8 cellular contexts compared by ENCODE assay signal in genomic region chr13:97261254-97262015, GRCh38. TPM values are rescaled to one million over a fixed set of nuclear protein-coding genes. Genes with fewer than 3 reads are reported as not detected.
DNase-seq lines count a peak whose midpoint lies in the region; ATAC-seq and TF ChIP-seq lines count a peak whose summit lies in the region.

No MANE protein-coding gene starts in this region.

- H3K9me3 ChIP-seq in HAP-1, result no peaks in the 10 kb centered on the region
- H3K9me3 ChIP-seq in SK-N-SH, result no peaks in the 10 kb centered on the region

- in situ Hi-C loops in HAP-1 (cut with MboI; ENCODE audit: low sequenced_read_pairs), result no loop called here

- H3K4me1 ChIP-seq in HAP-1, result peaks cover 25% of the 10 kb centered on the region
- H3K4me1 ChIP-seq in SK-N-SH (ENCODE audit: control insufficient read depth in 1 of 2, insufficient read depth in 2 of 2, low read depth in 1 of 2, low read length in 1 of 2), result peaks cover 36 to 47% of the 10 kb centered on the region in 2 experiments

- H3K27ac Mint-ChIP-seq in natural killer cell (peak overlapping the region; percentile 81 to 84), WTC11 (no peak overlapping the region)

- CTCF ChIA-PET in WTC11 (lab: Charles Lee) (no interaction called here), SK-N-SH (lab: Yijun Ruan, JAX) (no interaction called here)

- ATAC-seq in GM19328 (IDR thresholded peaks at IDR 0.05; ENCODE audit: unreplicated experiment) (peak; percentile 58), HG03039 (IDR thresholded peaks at IDR 0.05; ENCODE audit: unreplicated experiment) (peak; percentile 70), natural killer cell (peak; percentile 72 to 86 (median 82)), WTC11 (no peak)

- peaks cover 96% of the 10 kb centered on the region for H3K79me2 ChIP-seq in SK-N-SH (ENCODE audit: insufficient read depth)

- H2AFZ ChIP-seq in SK-N-SH (ENCODE audit: low read depth), result no peak overlapping the region

- no peak for TF ChIP-seq EP300 in SK-N-SH (IDR thresholded peaks at IDR 0.05; ENCODE audit: borderline replicate concordance in 1 of 2, low read depth in 1 of 2, low read length in 1 of 2)

- H3K9me3 Mint-ChIP-seq in natural killer cell, result no peaks in the 10 kb centered on the region
- H3K9me3 Mint-ChIP-seq in WTC11, result no peaks in the 10 kb centered on the region

- WGBS in SK-N-SH (ENCODE audit: low lambda C conversion rate), result 94% methylated on average over 10 of the region's 10 CpGs

- H3K27me3 Mint-ChIP-seq in natural killer cell (ENCODE audit: low read depth in 2 of 2) (no peaks in the 10 kb centered on the region), WTC11 (ENCODE audit: low read depth) (peaks cover 20% of the 10 kb centered on the region)

- H3K4me3 Mint-ChIP-seq in natural killer cell (peak overlapping the region; percentile 74), WTC11 (no peak overlapping the region)

- peak overlapping the region in 1 of 2 experiments; percentile 97; a peak in 2 of 4 replicates for H3K27ac ChIP-seq in SK-N-SH (ENCODE audit: low read depth in 2 of 2, low read length in 1 of 2)

- peak; percentile 73 for DNase-seq in activated effector memory CD4-positive, alpha-beta T cell treated with anti-CD3 and anti-CD28 coated beads, Interleukin-2, amount 50 U/mL, for 16 hours
- DNase-seq in natural killer cell (no peak), WTC11 (ENCODE audit: low spot score) (no peak), HCEC 1CT (no peak), HAP-1 (ENCODE audit: low spot score in 2 of 2) (no peak), SK-N-SH (no peak)

- no peak overlapping the region for H3K9ac ChIP-seq in SK-N-SH

- H3K4me3 ChIP-seq in HAP-1 (no peak overlapping the region), SK-N-SH (ENCODE audit: low read depth in 2 of 2, low read length in 1 of 2) (no peak overlapping the region)

- H3K36me3 Mint-ChIP-seq in natural killer cell (no peaks in the 10 kb centered on the region), WTC11 (no peaks in the 10 kb centered on the region)

- no peak for TF ChIP-seq RAD21 in SK-N-SH (IDR thresholded peaks at IDR 0.05; ENCODE audit: low read length)

- POLR2A ChIA-PET in WTC11 (lab: Charles Lee), result no interaction called here
- POLR2A ChIA-PET in SK-N-SH (lab: Yijun Ruan, JAX), result no interaction called here

- intact Hi-C loops in natural killer cell (cut with micrococcal nuclease), result loop anchor here (5.0 kb wide), 1 partner anchor 34 kb away; no protein-coding TSS in a partner anchor

- no peaks in the 10 kb centered on the region for H3K36me3 ChIP-seq in HAP-1 (replicated peaks)
- H3K36me3 ChIP-seq in SK-N-SH (replicated peaks in 1 of 2; ENCODE audit: control insufficient read depth in 1 of 2, insufficient read depth in 2 of 2, low read length in 1 of 2), result peaks cover 7 to 33% of the 10 kb centered on the region in 2 experiments

- peaks cover 51% of the 10 kb centered on the region for H3F3A ChIP-seq in SK-N-SH (replicated peaks; ENCODE audit: insufficient read depth)

- H3K9me2 ChIP-seq in SK-N-SH, result no peaks in the 10 kb centered on the region

- no peaks in the 10 kb centered on the region for H4K20me1 ChIP-seq in SK-N-SH (ENCODE audit: insufficient read depth)

- no peak overlapping the region for H3K4me2 ChIP-seq in SK-N-SH

- TF ChIP-seq CTCF in natural killer cell (IDR thresholded peaks at IDR 0.05), result no peak
- TF ChIP-seq CTCF in WTC11 (IDR thresholded peaks at IDR 0.05), result no peak
- TF ChIP-seq CTCF in SK-N-SH (IDR thresholded peaks at IDR 0.05), result no peak

- H3K27me3 ChIP-seq in HAP-1 (ENCODE audit: low read depth) (no peaks in the 10 kb centered on the region), SK-N-SH (ENCODE audit: insufficient read depth) (no peaks in the 10 kb centered on the region)

- peaks cover 67 to 69% of the 10 kb centered on the region in 2 donors for H3K4me1 Mint-ChIP-seq in natural killer cell
- peaks cover 32% of the 10 kb centered on the region for H3K4me1 Mint-ChIP-seq in WTC11

TF ChIP-seq in WTC11, 78 proteins besides CTCF, POLR2A, EP300 and RAD21:
- TF ChIP-seq ATF1 (CRISPR knock-in tag; IDR thresholded peaks at IDR 0.05) (no peak), ZNF512 (CRISPR knock-in tag; IDR thresholded peaks at IDR 0.05; ENCODE audit: borderline replicate concordance) (no peak), NFYB (CRISPR knock-in tag; conservative IDR thresholded peaks at IDR 0.05; ENCODE audit: low read depth) (no peak), GRHL2 (CRISPR knock-in tag; IDR thresholded peaks at IDR 0.05; ENCODE audit: insufficient replicate concordance, severe bottlenecking) (no peak), FOXK1 (CRISPR knock-in tag; IDR thresholded peaks at IDR 0.05) (no peak)

TF ChIP-seq in SK-N-SH, 30 proteins besides CTCF, POLR2A, EP300 and RAD21:
- no peak for TF ChIP-seq CHD2 (IDR thresholded peaks at IDR 0.05; ENCODE audit: low read length, partially characterized antibody)
TF ChIP-seq in SK-N-SH: peak in this region for 0.

RNA-seq across cellular contexts. Expression of gene MBNL2, which starts 39.3 kb away (rescaled TPM):
- 10 to 100 TPM; 30.9 to 38.3 (median 33.1) TPM for total RNA-seq in natural killer cell
- total RNA-seq in WTC11 (2021), result 0.85 to 1.9 TPM (median 1.7 TPM) in 3 replicates
- 24.5 and 27.9 TPM in 2 replicates for polyA plus RNA-seq in SK-N-SH (2012; rRNA removed)
- 38.4 and 46.6 TPM in 2 replicates for polyA plus RNA-seq in SK-N-SH (2012; cell fraction: cytosol; rRNA removed)
- 21.4 and 39.6 TPM in 2 replicates for polyA plus RNA-seq in SK-N-SH (2012; cell fraction: nucleus; rRNA removed)

Comparison
In these comparisons a context has a peak if more than half of its experiments do, and no peak if none do; other contexts are left out.
1. RNA of gene MBNL2, which starts 39.3 kb away (total RNA-seq): 30.9 to 38.3 TPM in natural killer cell; 0.85 to 1.9 TPM in WTC11; every median in the first group is over 10 times any median in the second.